In the genomic region with DNA sequence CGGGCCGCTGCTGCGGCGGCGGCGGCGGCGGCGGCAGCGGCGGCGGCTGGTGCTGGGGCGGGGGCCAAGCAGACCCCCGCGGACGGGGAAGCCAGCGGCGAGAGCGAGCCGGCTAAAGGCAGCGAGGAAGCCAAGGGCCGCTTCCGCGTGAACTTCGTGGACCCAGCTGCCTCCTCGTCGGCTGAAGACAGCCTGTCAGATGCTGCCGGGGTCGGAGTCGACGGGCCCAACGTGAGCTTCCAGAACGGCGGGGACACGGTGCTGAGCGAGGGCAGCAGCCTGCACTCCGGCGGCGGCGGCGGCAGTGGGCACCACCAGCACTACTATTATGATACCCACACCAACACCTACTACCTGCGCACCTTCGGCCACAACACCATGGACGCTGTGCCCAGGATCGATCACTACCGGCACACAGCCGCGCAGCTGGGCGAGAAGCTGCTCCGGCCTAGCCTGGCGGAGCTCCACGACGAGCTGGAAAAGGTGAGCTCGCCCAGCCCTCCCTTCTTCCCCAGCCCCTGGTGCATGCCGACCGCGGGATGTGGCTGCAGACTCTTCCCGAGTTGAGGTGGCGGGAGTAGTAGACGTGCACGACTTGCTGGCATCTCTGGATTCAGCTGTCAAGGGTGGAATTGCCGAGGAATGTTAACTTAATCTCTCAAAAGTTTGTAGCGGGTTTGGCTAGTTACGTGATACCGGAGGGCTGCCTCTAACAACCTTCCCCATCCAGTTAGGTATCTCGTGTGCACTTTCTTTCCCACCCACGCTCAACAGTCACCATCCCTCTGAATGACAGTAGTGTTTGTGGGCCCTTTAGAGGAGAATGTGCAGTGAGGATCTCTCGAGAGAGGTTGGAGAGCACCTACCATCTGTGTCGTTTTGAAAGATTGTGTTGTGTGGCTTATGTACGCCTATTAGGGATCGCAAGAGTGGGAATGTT, we compare ENCODE assay signal across 1 cellular context.
TF ChIP-seq lines count a peak whose summit lies in the region.

No MANE protein-coding gene starts in this region.

TF ChIP-seq in K562, 482 proteins besides CTCF, POLR2A, EP300 and RAD21 (continued from another document and continues in another):
- TF ChIP-seq, protein P1, sequence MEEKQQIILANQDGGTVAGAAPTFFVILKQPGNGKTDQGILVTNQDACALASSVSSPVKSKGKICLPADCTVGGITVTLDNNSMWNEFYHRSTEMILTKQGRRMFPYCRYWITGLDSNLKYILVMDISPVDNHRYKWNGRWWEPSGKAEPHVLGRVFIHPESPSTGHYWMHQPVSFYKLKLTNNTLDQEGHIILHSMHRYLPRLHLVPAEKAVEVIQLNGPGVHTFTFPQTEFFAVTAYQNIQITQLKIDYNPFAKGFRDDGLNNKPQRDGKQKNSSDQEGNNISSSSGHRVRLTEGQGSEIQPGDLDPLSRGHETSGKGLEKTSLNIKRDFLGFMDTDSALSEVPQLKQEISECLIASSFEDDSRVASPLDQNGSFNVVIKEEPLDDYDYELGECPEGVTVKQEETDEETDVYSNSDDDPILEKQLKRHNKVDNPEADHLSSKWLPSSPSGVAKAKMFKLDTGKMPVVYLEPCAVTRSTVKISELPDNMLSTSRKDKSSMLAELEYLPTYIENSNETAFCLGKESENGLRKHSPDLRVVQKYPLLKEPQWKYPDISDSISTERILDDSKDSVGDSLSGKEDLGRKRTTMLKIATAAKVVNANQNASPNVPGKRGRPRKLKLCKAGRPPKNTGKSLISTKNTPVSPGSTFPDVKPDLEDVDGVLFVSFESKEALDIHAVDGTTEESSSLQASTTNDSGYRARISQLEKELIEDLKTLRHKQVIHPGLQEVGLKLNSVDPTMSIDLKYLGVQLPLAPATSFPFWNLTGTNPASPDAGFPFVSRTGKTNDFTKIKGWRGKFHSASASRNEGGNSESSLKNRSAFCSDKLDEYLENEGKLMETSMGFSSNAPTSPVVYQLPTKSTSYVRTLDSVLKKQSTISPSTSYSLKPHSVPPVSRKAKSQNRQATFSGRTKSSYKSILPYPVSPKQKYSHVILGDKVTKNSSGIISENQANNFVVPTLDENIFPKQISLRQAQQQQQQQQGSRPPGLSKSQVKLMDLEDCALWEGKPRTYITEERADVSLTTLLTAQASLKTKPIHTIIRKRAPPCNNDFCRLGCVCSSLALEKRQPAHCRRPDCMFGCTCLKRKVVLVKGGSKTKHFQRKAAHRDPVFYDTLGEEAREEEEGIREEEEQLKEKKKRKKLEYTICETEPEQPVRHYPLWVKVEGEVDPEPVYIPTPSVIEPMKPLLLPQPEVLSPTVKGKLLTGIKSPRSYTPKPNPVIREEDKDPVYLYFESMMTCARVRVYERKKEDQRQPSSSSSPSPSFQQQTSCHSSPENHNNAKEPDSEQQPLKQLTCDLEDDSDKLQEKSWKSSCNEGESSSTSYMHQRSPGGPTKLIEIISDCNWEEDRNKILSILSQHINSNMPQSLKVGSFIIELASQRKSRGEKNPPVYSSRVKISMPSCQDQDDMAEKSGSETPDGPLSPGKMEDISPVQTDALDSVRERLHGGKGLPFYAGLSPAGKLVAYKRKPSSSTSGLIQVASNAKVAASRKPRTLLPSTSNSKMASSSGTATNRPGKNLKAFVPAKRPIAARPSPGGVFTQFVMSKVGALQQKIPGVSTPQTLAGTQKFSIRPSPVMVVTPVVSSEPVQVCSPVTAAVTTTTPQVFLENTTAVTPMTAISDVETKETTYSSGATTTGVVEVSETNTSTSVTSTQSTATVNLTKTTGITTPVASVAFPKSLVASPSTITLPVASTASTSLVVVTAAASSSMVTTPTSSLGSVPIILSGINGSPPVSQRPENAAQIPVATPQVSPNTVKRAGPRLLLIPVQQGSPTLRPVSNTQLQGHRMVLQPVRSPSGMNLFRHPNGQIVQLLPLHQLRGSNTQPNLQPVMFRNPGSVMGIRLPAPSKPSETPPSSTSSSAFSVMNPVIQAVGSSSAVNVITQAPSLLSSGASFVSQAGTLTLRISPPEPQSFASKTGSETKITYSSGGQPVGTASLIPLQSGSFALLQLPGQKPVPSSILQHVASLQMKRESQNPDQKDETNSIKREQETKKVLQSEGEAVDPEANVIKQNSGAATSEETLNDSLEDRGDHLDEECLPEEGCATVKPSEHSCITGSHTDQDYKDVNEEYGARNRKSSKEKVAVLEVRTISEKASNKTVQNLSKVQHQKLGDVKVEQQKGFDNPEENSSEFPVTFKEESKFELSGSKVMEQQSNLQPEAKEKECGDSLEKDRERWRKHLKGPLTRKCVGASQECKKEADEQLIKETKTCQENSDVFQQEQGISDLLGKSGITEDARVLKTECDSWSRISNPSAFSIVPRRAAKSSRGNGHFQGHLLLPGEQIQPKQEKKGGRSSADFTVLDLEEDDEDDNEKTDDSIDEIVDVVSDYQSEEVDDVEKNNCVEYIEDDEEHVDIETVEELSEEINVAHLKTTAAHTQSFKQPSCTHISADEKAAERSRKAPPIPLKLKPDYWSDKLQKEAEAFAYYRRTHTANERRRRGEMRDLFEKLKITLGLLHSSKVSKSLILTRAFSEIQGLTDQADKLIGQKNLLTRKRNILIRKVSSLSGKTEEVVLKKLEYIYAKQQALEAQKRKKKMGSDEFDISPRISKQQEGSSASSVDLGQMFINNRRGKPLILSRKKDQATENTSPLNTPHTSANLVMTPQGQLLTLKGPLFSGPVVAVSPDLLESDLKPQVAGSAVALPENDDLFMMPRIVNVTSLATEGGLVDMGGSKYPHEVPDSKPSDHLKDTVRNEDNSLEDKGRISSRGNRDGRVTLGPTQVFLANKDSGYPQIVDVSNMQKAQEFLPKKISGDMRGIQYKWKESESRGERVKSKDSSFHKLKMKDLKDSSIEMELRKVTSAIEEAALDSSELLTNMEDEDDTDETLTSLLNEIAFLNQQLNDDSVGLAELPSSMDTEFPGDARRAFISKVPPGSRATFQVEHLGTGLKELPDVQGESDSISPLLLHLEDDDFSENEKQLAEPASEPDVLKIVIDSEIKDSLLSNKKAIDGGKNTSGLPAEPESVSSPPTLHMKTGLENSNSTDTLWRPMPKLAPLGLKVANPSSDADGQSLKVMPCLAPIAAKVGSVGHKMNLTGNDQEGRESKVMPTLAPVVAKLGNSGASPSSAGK (IDR thresholded peaks at IDR 0.05) = no peak
- TF ChIP-seq JUNB (CRISPR knock-in tag; conservative IDR thresholded peaks at IDR 0.05) = no peak
- TF ChIP-seq CC2D1A (IDR thresholded peaks at IDR 0.05) = no peak
- TF ChIP-seq SAP30 (IDR thresholded peaks at IDR 0.05; ENCODE audit: borderline replicate concordance, insufficient read depth, low read depth, low read length, poor library complexity, severe bottlenecking) = peak; percentile 53
- TF ChIP-seq POLR2H (tag; IDR thresholded peaks at IDR 0.05; ENCODE audit: low read depth) = no peak
- TF ChIP-seq CHD2 (IDR thresholded peaks at IDR 0.05; ENCODE audit: low read depth, low read length) = no peak
- no peak for TF ChIP-seq FOXA3 (CRISPR knock-in tag; conservative IDR thresholded peaks at IDR 0.05 in 1 of 2, IDR thresholded peaks at IDR 0.05 in 1 of 2)
- TF ChIP-seq SREBF1 (IDR thresholded peaks at IDR 0.05; ENCODE audit: borderline replicate concordance, low read depth, low read length) = no peak
- no peak for TF ChIP-seq ZNF175 (CRISPR knock-in tag; IDR thresholded peaks at IDR 0.05; ENCODE audit: low read depth)
- TF ChIP-seq, protein P2, sequence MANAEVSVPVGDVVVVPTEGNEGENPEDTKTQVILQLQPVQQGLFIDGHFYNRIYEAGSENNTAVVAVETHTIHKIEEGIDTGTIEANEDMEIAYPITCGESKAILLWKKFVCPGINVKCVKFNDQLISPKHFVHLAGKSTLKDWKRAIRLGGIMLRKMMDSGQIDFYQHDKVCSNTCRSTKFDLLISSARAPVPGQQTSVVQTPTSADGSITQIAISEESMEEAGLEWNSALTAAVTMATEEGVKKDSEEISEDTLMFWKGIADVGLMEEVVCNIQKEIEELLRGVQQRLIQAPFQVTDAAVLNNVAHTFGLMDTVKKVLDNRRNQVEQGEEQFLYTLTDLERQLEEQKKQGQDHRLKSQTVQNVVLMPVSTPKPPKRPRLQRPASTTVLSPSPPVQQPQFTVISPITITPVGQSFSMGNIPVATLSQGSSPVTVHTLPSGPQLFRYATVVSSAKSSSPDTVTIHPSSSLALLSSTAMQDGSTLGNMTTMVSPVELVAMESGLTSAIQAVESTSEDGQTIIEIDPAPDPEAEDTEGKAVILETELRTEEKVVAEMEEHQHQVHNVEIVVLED (CRISPR knock-in tag; IDR thresholded peaks at IDR 0.05) = no peak
- TF ChIP-seq ZNF589 (CRISPR knock-in tag; IDR thresholded peaks at IDR 0.05; ENCODE audit: low read depth) = no peak
- TF ChIP-seq ZNF174 (CRISPR knock-in tag; IDR thresholded peaks at IDR 0.05) = no peak
- peak; percentile 36 for TF ChIP-seq CHD1 (IDR thresholded peaks at IDR 0.05; ENCODE audit: low read length)
- no peak for TF ChIP-seq ZNF282 (CRISPR knock-in tag; IDR thresholded peaks at IDR 0.05)
- 0 out of 4 replicates have a peak, but pooled peaks of 1 of the 2 experiments have one; percentile 35 for TF ChIP-seq HDAC1 (IDR thresholded peaks at IDR 0.05)
- TF ChIP-seq, protein P3, sequence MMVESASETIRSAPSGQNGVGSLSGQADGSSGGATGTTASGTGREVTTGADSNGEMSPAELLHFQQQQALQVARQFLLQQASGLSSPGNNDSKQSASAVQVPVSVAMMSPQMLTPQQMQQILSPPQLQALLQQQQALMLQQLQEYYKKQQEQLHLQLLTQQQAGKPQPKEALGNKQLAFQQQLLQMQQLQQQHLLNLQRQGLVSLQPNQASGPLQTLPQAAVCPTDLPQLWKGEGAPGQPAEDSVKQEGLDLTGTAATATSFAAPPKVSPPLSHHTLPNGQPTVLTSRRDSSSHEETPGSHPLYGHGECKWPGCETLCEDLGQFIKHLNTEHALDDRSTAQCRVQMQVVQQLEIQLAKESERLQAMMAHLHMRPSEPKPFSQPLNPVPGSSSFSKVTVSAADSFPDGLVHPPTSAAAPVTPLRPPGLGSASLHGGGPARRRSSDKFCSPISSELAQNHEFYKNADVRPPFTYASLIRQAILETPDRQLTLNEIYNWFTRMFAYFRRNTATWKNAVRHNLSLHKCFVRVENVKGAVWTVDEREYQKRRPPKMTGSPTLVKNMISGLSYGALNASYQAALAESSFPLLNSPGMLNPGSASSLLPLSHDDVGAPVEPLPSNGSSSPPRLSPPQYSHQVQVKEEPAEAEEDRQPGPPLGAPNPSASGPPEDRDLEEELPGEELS (CRISPR knock-in tag; IDR thresholded peaks at IDR 0.05; ENCODE audit: borderline replicate concordance) = 0 out of 2 replicates have a peak, but pooled peaks have one; percentile 33
- no peak for TF ChIP-seq GTF2F1 (IDR thresholded peaks at IDR 0.05; ENCODE audit: low read depth, low read length)
- peak; percentile 46 for TF ChIP-seq RBBP5 (IDR thresholded peaks at IDR 0.05; ENCODE audit: borderline replicate concordance, insufficient read depth, low read length, poor library complexity, severe bottlenecking)
- no peak for TF ChIP-seq ZNF717 (CRISPR knock-in tag; IDR thresholded peaks at IDR 0.05)
- no peak for TF ChIP-seq ZNF124 (CRISPR knock-in tag; IDR thresholded peaks at IDR 0.05)
- TF ChIP-seq, protein P4, sequence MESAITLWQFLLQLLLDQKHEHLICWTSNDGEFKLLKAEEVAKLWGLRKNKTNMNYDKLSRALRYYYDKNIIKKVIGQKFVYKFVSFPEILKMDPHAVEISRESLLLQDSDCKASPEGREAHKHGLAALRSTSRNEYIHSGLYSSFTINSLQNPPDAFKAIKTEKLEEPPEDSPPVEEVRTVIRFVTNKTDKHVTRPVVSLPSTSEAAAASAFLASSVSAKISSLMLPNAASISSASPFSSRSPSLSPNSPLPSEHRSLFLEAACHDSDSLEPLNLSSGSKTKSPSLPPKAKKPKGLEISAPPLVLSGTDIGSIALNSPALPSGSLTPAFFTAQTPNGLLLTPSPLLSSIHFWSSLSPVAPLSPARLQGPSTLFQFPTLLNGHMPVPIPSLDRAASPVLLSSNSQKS (CRISPR knock-in tag; IDR thresholded peaks at IDR 0.05) = no peak
- TF ChIP-seq, protein P5, sequence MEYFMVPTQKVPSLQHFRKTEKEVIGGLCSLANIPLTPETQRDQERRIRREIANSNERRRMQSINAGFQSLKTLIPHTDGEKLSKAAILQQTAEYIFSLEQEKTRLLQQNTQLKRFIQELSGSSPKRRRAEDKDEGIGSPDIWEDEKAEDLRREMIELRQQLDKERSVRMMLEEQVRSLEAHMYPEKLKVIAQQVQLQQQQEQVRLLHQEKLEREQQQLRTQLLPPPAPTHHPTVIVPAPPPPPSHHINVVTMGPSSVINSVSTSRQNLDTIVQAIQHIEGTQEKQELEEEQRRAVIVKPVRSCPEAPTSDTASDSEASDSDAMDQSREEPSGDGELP (CRISPR knock-in tag; IDR thresholded peaks at IDR 0.05; ENCODE audit: borderline replicate concordance) = no peak
- TF ChIP-seq NRF1 (conservative IDR thresholded peaks at IDR 0.05 in 1 of 2, IDR thresholded peaks at IDR 0.05 in 1 of 2) = peak; percentile 41 to 57
- TF ChIP-seq, protein P6, sequence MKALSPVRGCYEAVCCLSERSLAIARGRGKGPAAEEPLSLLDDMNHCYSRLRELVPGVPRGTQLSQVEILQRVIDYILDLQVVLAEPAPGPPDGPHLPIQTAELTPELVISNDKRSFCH (CRISPR knock-in tag; IDR thresholded peaks at IDR 0.05) = no peak
- TF ChIP-seq, protein P6 (tag; IDR thresholded peaks at IDR 0.05) = no peak
- no peak for TF ChIP-seq KLF6 (CRISPR knock-in tag; IDR thresholded peaks at IDR 0.05; ENCODE audit: borderline replicate concordance)
- TF ChIP-seq GATA2 (CRISPR knock-in tag; IDR thresholded peaks at IDR 0.05) = no peak
- TF ChIP-seq, protein P7, sequence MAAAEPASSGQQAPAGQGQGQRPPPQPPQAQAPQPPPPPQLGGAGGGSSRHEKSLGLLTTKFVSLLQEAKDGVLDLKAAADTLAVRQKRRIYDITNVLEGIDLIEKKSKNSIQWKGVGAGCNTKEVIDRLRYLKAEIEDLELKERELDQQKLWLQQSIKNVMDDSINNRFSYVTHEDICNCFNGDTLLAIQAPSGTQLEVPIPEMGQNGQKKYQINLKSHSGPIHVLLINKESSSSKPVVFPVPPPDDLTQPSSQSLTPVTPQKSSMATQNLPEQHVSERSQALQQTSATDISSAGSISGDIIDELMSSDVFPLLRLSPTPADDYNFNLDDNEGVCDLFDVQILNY (CRISPR knock-in tag; IDR thresholded peaks at IDR 0.05) = no peak
- TF ChIP-seq BCL6 (CRISPR knock-in tag; IDR thresholded peaks at IDR 0.05) = no peak
- no peak for TF ChIP-seq TSC22D4 (tag; IDR thresholded peaks at IDR 0.05)
- TF ChIP-seq, protein P8, sequence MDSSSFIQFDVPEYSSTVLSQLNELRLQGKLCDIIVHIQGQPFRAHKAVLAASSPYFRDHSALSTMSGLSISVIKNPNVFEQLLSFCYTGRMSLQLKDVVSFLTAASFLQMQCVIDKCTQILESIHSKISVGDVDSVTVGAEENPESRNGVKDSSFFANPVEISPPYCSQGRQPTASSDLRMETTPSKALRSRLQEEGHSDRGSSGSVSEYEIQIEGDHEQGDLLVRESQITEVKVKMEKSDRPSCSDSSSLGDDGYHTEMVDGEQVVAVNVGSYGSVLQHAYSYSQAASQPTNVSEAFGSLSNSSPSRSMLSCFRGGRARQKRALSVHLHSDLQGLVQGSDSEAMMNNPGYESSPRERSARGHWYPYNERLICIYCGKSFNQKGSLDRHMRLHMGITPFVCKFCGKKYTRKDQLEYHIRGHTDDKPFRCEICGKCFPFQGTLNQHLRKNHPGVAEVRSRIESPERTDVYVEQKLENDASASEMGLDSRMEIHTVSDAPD (CRISPR knock-in tag; IDR thresholded peaks at IDR 0.05) = no peak
- no peak for TF ChIP-seq CEBPG (CRISPR knock-in tag; IDR thresholded peaks at IDR 0.05)
- no peak for TF ChIP-seq CEBPG (tag; conservative IDR thresholded peaks at IDR 0.05 in 1 of 2, IDR thresholded peaks at IDR 0.05 in 1 of 2)
